ENCODE assay signal across 20 cellular contexts in the genomic region with DNA sequence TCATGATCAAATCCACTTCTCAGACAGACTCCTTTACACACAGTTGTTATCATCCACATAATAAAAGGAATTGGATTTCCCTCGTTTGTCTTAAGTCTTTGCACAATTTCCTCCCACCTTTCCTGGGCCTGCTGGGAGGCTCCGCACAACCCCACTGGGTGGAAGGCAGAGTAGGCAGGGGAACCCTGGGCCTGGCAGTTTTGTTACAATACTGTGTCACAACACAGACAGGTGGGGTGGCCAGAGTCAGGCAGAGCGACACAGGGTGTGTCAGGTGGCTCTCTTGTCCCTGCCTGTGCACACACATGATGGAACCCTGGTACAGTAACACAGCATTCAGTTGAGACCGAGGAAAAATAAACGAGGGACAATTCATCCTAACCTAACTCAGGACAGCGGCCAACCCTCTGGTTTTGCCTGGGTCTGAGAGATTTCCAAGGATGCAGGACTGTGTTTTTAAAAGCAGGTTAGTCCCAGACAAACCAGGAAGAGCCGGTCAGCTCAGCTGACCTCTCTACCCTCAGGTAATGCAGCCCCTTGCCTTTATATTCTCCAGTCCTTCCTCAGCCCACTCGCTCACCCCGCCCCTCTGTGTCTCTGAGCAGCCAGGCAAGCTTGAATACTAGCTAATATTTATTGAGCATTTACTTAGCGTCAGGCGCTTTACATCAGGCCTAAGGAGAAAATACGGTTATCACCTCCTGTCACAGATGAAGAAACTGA. TPM values are rescaled to one million over a fixed set of nuclear protein-coding genes. Genes with fewer than 3 reads are reported as not detected.
DNase-seq lines count a peak whose midpoint lies in the region; ATAC-seq, FAIRE-seq and TF ChIP-seq lines count a peak whose summit lies in the region.
"Had no signal": no experiment of that assay in that cellular context is flagged by ENCODE, and none has a peak within 500 bp of the region (broad histone marks: within the 10 kb centered on the region; RNA-seq: fewer than 3 reads in every experiment).

No MANE protein-coding gene starts in this region.

- H3K36me3 ChIP-seq in Caco-2 (ENCODE audit: control insufficient read depth, insufficient read depth, low read length) (no peaks in the 10 kb centered on the region), KMS-11 (ENCODE audit: insufficient read depth) (no peaks in the 10 kb centered on the region), esophagus (ENCODE audit: control insufficient read depth in 2 of 2, insufficient read depth in 2 of 2, low read length in 1 of 2) (no peaks in the 10 kb centered on the region), ovary (no peaks in the 10 kb centered on the region)
- H3K36me3 ChIP-seq: suprapubic skin had no signal

- H3K4me2 ChIP-seq in KMS-11, result peak overlapping the region; percentile 59

- no TSS peak for BruUV-seq in Caco-2 (replicated peaks; lab: Mats Ljungman, UMichigan)

- POLR2A ChIA-PET in Caco-2 (lab: Charles Lee), result no interaction called here

- H3K27ac ChIP-seq in KMS-11 (peak overlapping the region; percentile 49; the same call in 1 of the 2 replicates), esophagus (ENCODE audit: low read depth in 2 of 2, low read length in 1 of 2) (peak overlapping the region; percentile 33 to 69), ovary (peak overlapping the region; percentile 56 to 67)
- H3K27ac ChIP-seq: suprapubic skin had no signal

- ATAC-seq in GM21717 (IDR thresholded peaks at IDR 0.05; ENCODE audit: unreplicated experiment) (no peak), GM19035 (IDR thresholded peaks at IDR 0.05; ENCODE audit: unreplicated experiment) (no peak)
- ATAC-seq: naive thymus-derived CD8-positive, alpha-beta T cell had no signal

- H4K20me1 ChIP-seq in KMS-11 (ENCODE audit: insufficient read depth), result no peaks in the 10 kb centered on the region

- peaks cover 53% of the 10 kb centered on the region for H3K4me1 Mint-ChIP-seq in Caco-2 (ENCODE audit: low read depth, unreplicated experiment)
- H3K4me1 Mint-ChIP-seq: CD8-positive, alpha-beta memory T cell; naive thymus-derived CD8-positive, alpha-beta T cell had no signal

- WGBS in esophagus, 2 donors, result 81 to 84% methylated on average over 12 of the region's 12 CpGs
- WGBS in ovary, 3 donors, result 72 to 79% (median 77%) methylated on average over 12 of the region's 12 CpGs

- peaks cover 5% of the 10 kb centered on the region for H3K36me3 Mint-ChIP-seq in Caco-2 (ENCODE audit: insufficient read depth, unreplicated experiment)
- H3K36me3 Mint-ChIP-seq: CD8-positive, alpha-beta memory T cell; naive thymus-derived CD8-positive, alpha-beta T cell had no signal

- H3K79me2 ChIP-seq in KMS-11 (ENCODE audit: insufficient read depth, low read depth), result no peaks in the 10 kb centered on the region

- CTCF ChIA-PET in Caco-2 (lab: Charles Lee), result interaction anchor here (1.1 kb wide), 1 partner anchor 9 kb away, joined by 5 read pairs; a partner anchor contains a TSS

- no peak for FAIRE-seq in GM19239 (lab: Jason Lieb, UNC)

- no peak overlapping the region for H3K4me3 ChIP-seq in Caco-2 (ENCODE audit: low read depth, low read length)
- no peak overlapping the region for H3K4me3 ChIP-seq in KMS-11 (IDR thresholded peaks at IDR 0.05; ENCODE audit: insufficient read depth, low read depth, low read length)
- no peak overlapping the region for H3K4me3 ChIP-seq in esophagus (ENCODE audit: low read depth in 1 of 2, low read length in 2 of 2)
- H3K4me3 ChIP-seq in ovary, result no peak overlapping the region
- H3K4me3 ChIP-seq: lung, suprapubic skin had no signal

- H3K27me3 Mint-ChIP-seq in Caco-2 (ENCODE audit: insufficient read depth, unreplicated experiment), result no peaks in the 10 kb centered on the region

- DNase-seq in Caco-2 (no peak), ovary (no peak), GM19239 (ENCODE audit: insufficient read length, low spot score) (no peak), UCSD-AML1 (lab: John Stamatoyannopoulos, UW; ENCODE audit: unreplicated experiment) (no peak)
- DNase-seq: activated naive CD4-positive, alpha-beta T cell treated with Interleukin-2 at 50 U/mL for 16 hours; activated T-cell treated with anti-CD3 and anti-CD28 coated beads for 4 hours; CD8-positive, alpha-beta memory T cell; cerebellar nuclear complex; effector memory CD4-positive, alpha-beta T cell; H9; naive thymus-derived CD8-positive, alpha-beta T cell; NCI-H1436; NCI-H526 treated with DMSO at 0.1 percent for 48 hours had no signal

- no peak for TF ChIP-seq POLR2A in ovary (IDR thresholded peaks at IDR 0.05)

- no peak overlapping the region for H3K9ac ChIP-seq in KMS-11

- H3K27ac Mint-ChIP-seq in Caco-2 (ENCODE audit: unreplicated experiment), result peak overlapping the region; percentile 44
- H3K27ac Mint-ChIP-seq: CD8-positive, alpha-beta memory T cell; naive thymus-derived CD8-positive, alpha-beta T cell; progenitor cell of endocrine pancreas had no signal

- H3K4me1 ChIP-seq in Caco-2 (peaks cover 77% of the 10 kb centered on the region), KMS-11 (ENCODE audit: low read depth, poor library complexity, severe bottlenecking) (peaks cover 41% of the 10 kb centered on the region), esophagus (ENCODE audit: control insufficient read depth in 2 of 2, insufficient read depth in 2 of 2, low read length in 1 of 2) (peaks cover 0 to 3% of the 10 kb centered on the region in 2 donors), ovary (ENCODE audit: insufficient read depth) (peaks cover 22% of the 10 kb centered on the region)

- H3K4me3 Mint-ChIP-seq in Caco-2 (ENCODE audit: unreplicated experiment), result peak overlapping the region; percentile 25
- H3K4me3 Mint-ChIP-seq: CD8-positive, alpha-beta memory T cell; H9; naive thymus-derived CD8-positive, alpha-beta T cell had no signal

- no peaks in the 10 kb centered on the region for H3K27me3 ChIP-seq in Caco-2 (replicated peaks; ENCODE audit: control insufficient read depth, insufficient read depth, low read length)
- no peaks in the 10 kb centered on the region for H3K27me3 ChIP-seq in KMS-11 (ENCODE audit: insufficient read depth, low read depth)
- H3K27me3 ChIP-seq in esophagus (ENCODE audit: control insufficient read depth in 1 of 2, insufficient read depth in 2 of 2, low read length in 2 of 2), result no peaks in the 10 kb centered on the region
- no peaks in the 10 kb centered on the region for H3K27me3 ChIP-seq in ovary
- H3K27me3 ChIP-seq: suprapubic skin had no signal

- TF ChIP-seq EP300 in ovary (IDR thresholded peaks at IDR 0.05), result no peak

- intact Hi-C loops in Caco-2 (cut with micrococcal nuclease; ENCODE audit: unreplicated experiment), result loop anchor here (2.0 kb wide), 1 partner anchor 48 kb away; no protein-coding TSS in a partner anchor
- intact Hi-C loops in ovary (cut with DNase I), result no loop called here

- no peak for TF ChIP-seq CTCF in Caco-2 (IDR thresholded peaks at IDR 0.05; ENCODE audit: insufficient read depth in 1 of 2, low read depth in 1 of 2, low read length in 1 of 2, severe bottlenecking in 1 of 2, unreplicated experiment in 1 of 2)
- no peak for TF ChIP-seq CTCF in KMS-11 (conservative IDR thresholded peaks at IDR 0.05; ENCODE audit: low read depth, low read length)
- no peak for TF ChIP-seq CTCF in ovary (IDR thresholded peaks at IDR 0.05)

- no peaks in the 10 kb centered on the region for H3K9me3 Mint-ChIP-seq in Caco-2 (ENCODE audit: unreplicated experiment)
- H3K9me3 Mint-ChIP-seq: CD8-positive, alpha-beta memory T cell; H9; naive thymus-derived CD8-positive, alpha-beta T cell had no signal

- H3K9me3 ChIP-seq in Caco-2 (no peaks in the 10 kb centered on the region), esophagus (ENCODE audit: control insufficient read depth in 2 of 2, insufficient read depth in 1 of 2, low read depth in 1 of 2, low read length in 1 of 2) (no peaks in the 10 kb centered on the region), ovary (no peaks in the 10 kb centered on the region)
- H3K9me3 ChIP-seq: suprapubic skin had no signal

- H2AFZ ChIP-seq in KMS-11 (ENCODE audit: low read depth), result peak overlapping the region; percentile 84

RNA-seq across cellular contexts. Expression of a gene that starts 8.8 kb away (rescaled TPM):
- total RNA-seq in Caco-2 (2022), result 79.4 and 87.5 TPM in 2 replicates
- polyA plus RNA-seq in esophagus, result 1 to 10 TPM; 3.7 to 7.3 TPM
- 10 to 100 TPM in 6 of 7 donors, 1 to 10 TPM in 1; 2.5 to 31.5 (median 15.4) TPM for total RNA-seq in ovary
- 10 to 100 TPM; 11.8 to 15.5 TPM for polyA plus RNA-seq in ovary
